9 cellular contexts compared by ENCODE assay signal in the genomic region with DNA sequence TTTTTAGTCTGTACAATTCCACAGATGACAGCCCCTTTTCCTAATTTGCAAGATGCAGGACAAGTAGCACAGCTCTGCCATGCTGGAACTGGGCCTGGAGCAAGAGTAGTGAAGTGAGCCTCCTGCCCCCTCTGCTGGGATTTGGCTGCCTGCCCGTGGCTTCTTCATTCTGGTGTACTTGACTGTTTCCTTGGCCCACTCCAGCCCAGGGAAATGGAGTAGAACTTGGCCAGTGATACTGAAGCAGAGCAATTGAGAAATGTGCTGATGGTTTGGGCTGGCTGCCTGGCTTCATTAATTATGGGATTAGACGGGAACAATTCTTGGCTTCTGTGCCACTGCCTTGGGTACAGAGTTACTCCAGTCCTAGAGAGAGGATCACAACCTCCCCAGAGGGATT. TPM values are rescaled to one million over a fixed set of nuclear protein-coding genes. Genes with fewer than 3 reads are reported as not detected.
A peak's percentile ranks its signal among the peaks of the same experiment; 100 is the strongest.
DNase-seq lines count a peak whose midpoint lies in the region; ATAC-seq and TF ChIP-seq lines count a peak whose summit lies in the region.
"Had no signal": no experiment of that assay in that cellular context is flagged by ENCODE, and none has a peak within 500 bp of the region (broad histone marks: within the 10 kb centered on the region; RNA-seq: fewer than 3 reads in every experiment).

No MANE protein-coding gene starts in this region.

- WGBS in ovary, 3 donors: 4 to 6% (median 6%) methylated on average over 2 of the region's 2 CpGs

- peak; percentile 11 for DNase-seq in COR-L47 (lab: John Stamatoyannopoulos, UW)
- DNase-seq in Peyer's patch: peak; percentile 30 to 72 (median 53)
- peak; percentile 45 for DNase-seq in fibroblast of villous mesenchyme (ENCODE audit: low read depth)
- peak; percentile 81 to 90 (median 84) for DNase-seq in ovary
- DNase-seq in NCI-H774 (lab: John Stamatoyannopoulos, UW): no peak
- no peak for DNase-seq in GM19240 (ENCODE audit: insufficient read length, low spot score)

- H3K9me3 ChIP-seq in Peyer's patch (no peaks in the 10 kb centered on the region), ovary (no peaks in the 10 kb centered on the region)

- TF ChIP-seq CTCF in Peyer's patch (IDR thresholded peaks at IDR 0.05): no peak
- no peak for TF ChIP-seq CTCF in fibroblast of villous mesenchyme (IDR thresholded peaks at IDR 0.05; ENCODE audit: insufficient read depth, low read depth, low read length)
- no peak for TF ChIP-seq CTCF in ovary (IDR thresholded peaks at IDR 0.05)

- no peak for TF ChIP-seq EP300 in ovary (IDR thresholded peaks at IDR 0.05)

- H3K27me3 ChIP-seq in Peyer's patch (no peaks in the 10 kb centered on the region), ovary (no peaks in the 10 kb centered on the region)

- H3K4me3 ChIP-seq in Peyer's patch: no peak overlapping the region
- no peak overlapping the region for H3K4me3 ChIP-seq in fibroblast of villous mesenchyme (ENCODE audit: low read depth, low read length)
- H3K4me3 ChIP-seq in ovary: no peak overlapping the region

- H3K36me3 ChIP-seq in Peyer's patch (no peaks in the 10 kb centered on the region), ovary (no peaks in the 10 kb centered on the region)

- ATAC-seq in GM18505 (IDR thresholded peaks at IDR 0.05; ENCODE audit: unreplicated experiment) (no peak), GM21390 (IDR thresholded peaks at IDR 0.05; ENCODE audit: unreplicated experiment) (no peak)

- intact Hi-C loops in ovary (cut with DNase I): no loop called here

- TF ChIP-seq POLR2A in Peyer's patch (IDR thresholded peaks at IDR 0.05) (no peak), ovary (IDR thresholded peaks at IDR 0.05) (no peak), GM18505 (IDR thresholded peaks at IDR 0.05; ENCODE audit: borderline replicate concordance, extremely low read depth, insufficient read depth, insufficient read length) (no peak)

- H3K27ac ChIP-seq in Peyer's patch (peak overlapping the region in 3 of 4 donors; percentile 25 to 49 (median 47)), ovary (peak overlapping the region in 1 of 2 donors; percentile 6)
- H3K27ac ChIP-seq: epithelial cell of prostate had no signal

- H3K4me1 ChIP-seq in Peyer's patch (peaks cover 0 to 36% (median 6%) of the 10 kb centered on the region in 4 donors), ovary (ENCODE audit: insufficient read depth) (peaks cover 8% of the 10 kb centered on the region)

RNA-seq across cellular contexts. Expression of a gene that starts 2.8 kb away (rescaled TPM):
- 100 to 1,000 TPM in 1 of 4 donors, 10 to 100 TPM in 3; 54.6 to 157 (median 80.6) TPM for total RNA-seq in Peyer's patch
- 3.5 and 7.8 TPM in 2 replicates for total RNA-seq in fibroblast of villous mesenchyme
- total RNA-seq in ovary: 10 to 100 TPM; 22.6 to 37.4 (median 29.4) TPM
- 10 to 100 TPM; 14.4 to 38.4 TPM for polyA plus RNA-seq in ovary

Comparison
In these comparisons a context has a peak if more than half of its experiments do, and no peak if none do; other contexts are left out.
1. DNase-seq: peak in COR-L47 (single experiment), Peyer's patch (3 of 3), fibroblast of villous mesenchyme (single experiment) and ovary (5 of 5); none in NCI-H774 (single experiment) and GM19240 (single experiment).